In the genomic region with DNA sequence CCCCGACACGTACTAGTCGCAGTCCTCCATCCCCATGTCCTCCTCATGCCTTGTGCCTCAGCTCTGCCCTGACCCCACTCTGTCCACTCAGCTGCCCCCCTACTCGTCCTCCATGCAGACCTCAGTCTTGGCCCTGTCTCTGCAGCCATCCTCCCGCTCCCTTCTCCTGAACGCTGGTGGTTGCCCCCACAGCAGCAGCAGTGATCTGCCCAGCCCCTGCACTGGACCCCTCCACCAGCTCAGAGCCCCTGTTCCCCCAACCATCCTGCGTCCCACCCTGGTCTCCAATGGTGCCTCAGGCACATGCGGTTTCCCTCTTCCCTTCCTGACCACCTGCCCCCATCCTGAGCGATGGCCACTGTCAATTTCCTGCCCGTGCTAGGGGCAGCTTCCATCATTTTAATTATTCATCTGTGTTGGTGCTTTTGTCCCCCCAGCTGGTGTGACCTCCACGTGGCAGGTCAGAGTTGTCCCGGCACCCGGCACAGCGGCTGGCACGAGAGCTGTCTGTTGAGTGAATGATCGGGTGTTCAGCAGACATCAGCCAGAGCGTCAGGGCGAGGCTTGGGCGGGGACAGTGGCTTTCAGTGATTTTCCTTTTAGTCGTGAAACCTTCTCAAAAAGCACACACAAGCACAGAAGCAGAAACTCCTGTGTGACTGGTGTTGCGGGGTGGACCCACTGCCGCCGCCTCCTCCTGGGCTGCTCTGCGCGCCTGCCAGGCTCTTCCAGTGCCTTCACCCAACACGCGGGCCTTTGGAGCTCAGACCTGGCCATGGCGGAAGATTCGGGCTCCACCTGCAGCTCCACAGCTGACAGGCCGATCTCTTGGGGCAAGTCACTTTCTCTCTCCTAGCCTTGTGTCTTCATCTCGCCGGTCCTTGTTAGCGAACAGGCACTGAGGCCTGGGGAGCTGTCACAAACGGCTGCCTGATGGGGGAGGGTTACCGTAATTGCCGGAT, we compare ENCODE assay signal across 15 cellular contexts. TPM values are rescaled to one million over a fixed set of nuclear protein-coding genes. Genes with fewer than 3 reads are reported as not detected.
DNase-seq lines count a peak whose midpoint lies in the region; ATAC-seq and TF ChIP-seq lines count a peak whose summit lies in the region.
"Had no signal": no experiment of that assay in that cellular context is flagged by ENCODE, and none has a peak within 500 bp of the region (broad histone marks: within the 10 kb centered on the region; RNA-seq: fewer than 3 reads in every experiment).

No MANE protein-coding gene starts in this region.

- DNase-seq in activated effector memory CD4-positive, alpha-beta T cell treated with anti-CD3 and anti-CD28 coated beads, Interleukin-2, amount 50 U/mL, for 16 hours, result peak; percentile 48
- no peak for DNase-seq in activated effector memory CD4-positive, alpha-beta T cell treated with Interleukin-2 at 50 U/mL for 16 hours
- no peak for DNase-seq in epithelial cell of prostate (ENCODE audit: low read depth, low spot score)
- DNase-seq in nephron progenitor cell, result no peak
- peak in 1 of 2 donors; percentile 75 for DNase-seq in upper lobe of left lung
- DNase-seq in central memory CD4-positive, alpha-beta T cell, result no peak
- DNase-seq in WERI-Rb-1, result no peak
- DNase-seq: NCI-H2227 treated with DMSO at 0.1 percent for 48 hours, OCI-M1 had no signal

- H3K27ac ChIP-seq in epithelial cell of prostate (peak overlapping the region; percentile 100), upper lobe of left lung (peak overlapping the region; percentile 80 to 87 (median 84)), WERI-Rb-1 (no peak overlapping the region)
- H3K27ac ChIP-seq: 22Rv1 had no signal

- H3K9me3 ChIP-seq in upper lobe of left lung (no peaks in the 10 kb centered on the region), WERI-Rb-1 (ENCODE audit: severe bottlenecking) (no peaks in the 10 kb centered on the region)
- H3K9me3 ChIP-seq: right atrium auricular region had no signal

- peaks cover 4% of the 10 kb centered on the region for H3K27me3 Mint-ChIP-seq in nephron progenitor cell (ENCODE audit: low read depth, poor library complexity)

- H3K36me3 ChIP-seq in upper lobe of left lung (no peaks in the 10 kb centered on the region), WERI-Rb-1 (no peaks in the 10 kb centered on the region)
- H3K36me3 ChIP-seq: right atrium auricular region had no signal

- peaks cover 2% of the 10 kb centered on the region for H3K36me3 Mint-ChIP-seq in nephron progenitor cell (ENCODE audit: low read depth)

- H3K4me3 Mint-ChIP-seq in nephron progenitor cell, result peak overlapping the region; percentile 45

- H3K4me1 Mint-ChIP-seq in nephron progenitor cell, result peaks cover 86% of the 10 kb centered on the region

- no peaks in the 10 kb centered on the region for H3K9me3 Mint-ChIP-seq in nephron progenitor cell
- H3K9me3 Mint-ChIP-seq: activated T-helper 2 cell treated with anti-CD3 and anti-CD28 coated beads, Interferon-gamma antibody, Interleukin-2, Interleukin-4, amounts not matched to agents 10 μg/mL and 5 μg/mL and 100 μg/mL, durations not matched to agents 14 hours and 24 hours and 36 hours had no signal

- H3K4me3 ChIP-seq in upper lobe of left lung (no peak overlapping the region), WERI-Rb-1 (ENCODE audit: low read depth, low read length) (no peak overlapping the region)

- no peak for TF ChIP-seq POLR2A in upper lobe of left lung (IDR thresholded peaks at IDR 0.05)

- WGBS in upper lobe of left lung, 2 donors, result 88 to 94% methylated on average over 22 to 36 of the region's 36 CpGs

- peaks cover 26 to 38% (median 32%) of the 10 kb centered on the region in 4 donors for H3K4me1 ChIP-seq in upper lobe of left lung

- TF ChIP-seq EP300 in upper lobe of left lung (IDR thresholded peaks at IDR 0.05), result no peak

- TF ChIP-seq CTCF in nephron progenitor cell (IDR thresholded peaks at IDR 0.05) (no peak), upper lobe of left lung (IDR thresholded peaks at IDR 0.05) (no peak), WERI-Rb-1 (IDR thresholded peaks at IDR 0.05; ENCODE audit: low read depth, low read length) (no peak)

- ATAC-seq in upper lobe of left lung (ENCODE audit: low FRiP score in 2 of 2) (no peak), HG02571 (IDR thresholded peaks at IDR 0.05; ENCODE audit: unreplicated experiment) (no peak)

- H3K27me3 ChIP-seq in upper lobe of left lung (no peaks in the 10 kb centered on the region), WERI-Rb-1 (ENCODE audit: insufficient read depth, low read depth, severe bottlenecking) (no peaks in the 10 kb centered on the region)
- H3K27me3 ChIP-seq: right atrium auricular region had no signal

- H3K27ac Mint-ChIP-seq in nephron progenitor cell, result peak overlapping the region; percentile 10
- H3K27ac Mint-ChIP-seq: activated T-helper 2 cell treated with anti-CD3 and anti-CD28 coated beads, Interferon-gamma antibody, Interleukin-2, Interleukin-4, amounts not matched to agents 10 μg/mL and 5 μg/mL and 100 μg/mL, durations not matched to agents 14 hours and 24 hours and 36 hours had no signal

RNA-seq across cellular contexts. Expression of a gene that starts 51.6 kb away (rescaled TPM):
- 1 to 10 TPM in 2 of 6 donors, under 1 TPM in 3, not detected in 1; 0.20 to 1.1 (median 0.49) TPM for total RNA-seq in upper lobe of left lung
- total RNA-seq: activated T-helper 2 cell treated with anti-CD3 and anti-CD28 coated beads, Interferon-gamma antibody, Interleukin-2, Interleukin-4, amounts not matched to agents 10 μg/mL and 5 μg/mL and 100 μg/mL, durations not matched to agents 14 hours and 24 hours and 36 hours; epithelial cell of proximal tubule; right atrium auricular region; T-helper 1 cell treated with Interleukin-12 subunit alpha and Interleukin-12 subunit beta and Interleukin-4 antibody, amounts not matched to agents 30 ng/mL and 1 ng/mL, for 36 hours had no signal
